9 cellular contexts compared by ENCODE assay signal in the genomic region with DNA sequence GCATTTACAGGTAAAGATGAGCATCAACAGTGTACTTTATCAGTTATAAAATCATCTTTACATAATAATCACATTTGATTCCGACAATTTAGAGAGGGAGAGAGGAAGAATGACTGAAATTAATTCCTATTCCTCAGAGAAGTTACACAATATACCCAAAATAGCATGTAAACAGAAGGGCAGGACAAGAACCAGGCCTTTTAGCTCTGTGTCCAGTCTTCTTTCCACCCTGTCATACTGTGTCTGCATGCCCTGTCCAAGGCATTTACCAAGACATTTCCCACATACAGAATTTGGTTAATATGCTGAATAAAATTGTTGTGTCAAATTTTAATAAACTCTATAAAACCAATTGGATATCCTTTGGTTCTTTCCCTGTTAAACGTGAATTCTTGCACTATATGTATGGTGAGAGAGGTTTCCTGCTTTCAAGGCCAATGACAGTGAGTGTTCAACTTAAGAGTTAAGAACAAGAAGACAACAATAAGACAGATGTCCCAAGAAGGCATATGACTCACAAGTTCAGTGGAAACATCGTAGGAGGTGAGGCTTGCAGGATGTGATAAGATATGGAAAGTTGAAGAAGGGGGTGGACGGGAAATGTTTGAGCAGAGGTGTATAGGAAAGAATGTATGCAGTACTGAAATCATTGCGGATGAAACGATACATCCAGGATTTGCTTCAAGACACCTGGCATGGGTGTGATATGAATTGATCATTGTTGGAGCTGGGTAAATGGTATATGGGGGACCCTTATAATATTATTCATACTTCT. TPM values are rescaled to one million over a fixed set of nuclear protein-coding genes. Genes with fewer than 3 reads are reported as not detected.
A peak's percentile ranks its signal among the peaks of the same experiment; 100 is the strongest.
DNase-seq lines count a peak whose midpoint lies in the region; ATAC-seq lines count a peak whose summit lies in the region.
"Had no signal": no experiment of that assay in that cellular context is flagged by ENCODE, and none has a peak within 500 bp of the region (broad histone marks: within the 10 kb centered on the region; RNA-seq: fewer than 3 reads in every experiment).

No MANE protein-coding gene starts in this region.

- H3K27me3 Mint-ChIP-seq in activated naive CD4-positive, alpha-beta T cell treated with anti-CD3 and anti-CD28 coated beads, Interleukin-2, amount 10 ng/mL, durations not matched to agents 7 days and 5 days, result no peaks in the 10 kb centered on the region
- H3K27me3 Mint-ChIP-seq in activated T-cell treated with anti-CD3 and anti-CD28 coated beads, Interleukin-2, amount 50 U/mL, for 72 hours (ENCODE audit: low read depth), result no peaks in the 10 kb centered on the region

- peak overlapping the region; percentile 58 for H3K27ac ChIP-seq in subcutaneous abdominal adipose tissue (ENCODE audit: low read depth, low read length)

- H3K4me3 ChIP-seq in subcutaneous abdominal adipose tissue (ENCODE audit: low read depth in 1 of 5, low read length in 5 of 5), result no peak overlapping the region

- H3K9ac ChIP-seq in subcutaneous abdominal adipose tissue (ENCODE audit: low read length in 5 of 5), result no peak overlapping the region

- H3K9me3 Mint-ChIP-seq in activated naive CD4-positive, alpha-beta T cell treated with anti-CD3 and anti-CD28 coated beads, Interleukin-2, amount 10 ng/mL, durations not matched to agents 7 days and 5 days, result peaks cover 2% of the 10 kb centered on the region
- H3K9me3 Mint-ChIP-seq in activated T-cell treated with anti-CD3 and anti-CD28 coated beads, Interleukin-2, amount 50 U/mL, for 72 hours, result no peaks in the 10 kb centered on the region

- CTCF ChIA-PET in activated naive CD4-positive, alpha-beta T cell treated with anti-CD3 and anti-CD28 coated beads, Interleukin-2, amount 10 ng/mL, durations not matched to agents 7 days and 5 days (lab: Charles Lee), result interaction anchor here (0.6 kb wide), 1 partner anchor 16 kb away, joined by 3 read pairs; no protein-coding TSS in a partner anchor

- H3K27ac Mint-ChIP-seq in activated naive CD4-positive, alpha-beta T cell treated with anti-CD3 and anti-CD28 coated beads, Interleukin-2, amount 10 ng/mL, durations not matched to agents 7 days and 5 days, result no peak overlapping the region
- peak overlapping the region; percentile 79 for H3K27ac Mint-ChIP-seq in activated T-cell treated with anti-CD3 and anti-CD28 coated beads, Interleukin-2, amount 50 U/mL, for 72 hours

- H3K36me3 ChIP-seq in subcutaneous abdominal adipose tissue (ENCODE audit: control insufficient read depth in 5 of 5, insufficient read depth in 5 of 5, low read length in 5 of 5), result peaks cover 0 to 3% (median 0%) of the 10 kb centered on the region in 5 donors

- ATAC-seq in activated T-cell treated with anti-CD3 and anti-CD28 coated beads, Interleukin-2, amount 50 U/mL, for 72 hours (replicated peaks in 1 of 2), result peak; percentile 77 to 80
- ATAC-seq in HG03439 (IDR thresholded peaks at IDR 0.05; ENCODE audit: unreplicated experiment) (no peak), GM21367 (IDR thresholded peaks at IDR 0.05; ENCODE audit: unreplicated experiment) (no peak)

- H3K27me3 ChIP-seq in subcutaneous abdominal adipose tissue (ENCODE audit: control insufficient read depth in 5 of 5, insufficient read depth in 4 of 5, low read length in 5 of 5), result no peaks in the 10 kb centered on the region

- peaks cover 31% of the 10 kb centered on the region for H3K36me3 Mint-ChIP-seq in activated naive CD4-positive, alpha-beta T cell treated with anti-CD3 and anti-CD28 coated beads, Interleukin-2, amount 10 ng/mL, durations not matched to agents 7 days and 5 days
- peaks cover 6 to 15% of the 10 kb centered on the region in 2 donors for H3K36me3 Mint-ChIP-seq in activated T-cell treated with anti-CD3 and anti-CD28 coated beads, Interleukin-2, amount 50 U/mL, for 72 hours (ENCODE audit: insufficient read depth in 2 of 2)

- no peaks in the 10 kb centered on the region for H3K9me3 ChIP-seq in subcutaneous abdominal adipose tissue (ENCODE audit: control insufficient read depth in 5 of 5, low read length in 5 of 5)

- peak; percentile 50 for DNase-seq in activated naive CD4-positive, alpha-beta T cell treated with Interleukin-2 at 50 U/mL for 16 hours
- no peak for DNase-seq in activated naive CD4-positive, alpha-beta T cell treated with anti-CD3 and anti-CD28 coated beads, Interleukin-2, amount 10 ng/mL, durations not matched to agents 7 days and 5 days
- peak; percentile 66 to 71 for DNase-seq in activated T-cell treated with anti-CD3 and anti-CD28 coated beads, Interleukin-2, amount 50 U/mL, for 72 hours
- peak; percentile 86 for DNase-seq in iris pigment epithelial cell (ENCODE audit: low read depth)
- DNase-seq in NCI-H748 treated with DMSO at 0.1 percent for 48 hours (lab: John Stamatoyannopoulos, UW), result no peak
- DNase-seq: NCI-H2029 had no signal

- peaks cover 1 to 52% (median 33%) of the 10 kb centered on the region in 5 donors for H3K4me1 ChIP-seq in subcutaneous abdominal adipose tissue (ENCODE audit: control insufficient read depth in 5 of 5, insufficient read depth in 5 of 5, low read length in 5 of 5)

- peaks cover 30% of the 10 kb centered on the region for H3K4me1 Mint-ChIP-seq in activated naive CD4-positive, alpha-beta T cell treated with anti-CD3 and anti-CD28 coated beads, Interleukin-2, amount 10 ng/mL, durations not matched to agents 7 days and 5 days
- H3K4me1 Mint-ChIP-seq in activated T-cell treated with anti-CD3 and anti-CD28 coated beads, Interleukin-2, amount 50 U/mL, for 72 hours (ENCODE audit: low read depth), result peaks cover 91% of the 10 kb centered on the region

- no peak overlapping the region for H3K4me3 Mint-ChIP-seq in activated naive CD4-positive, alpha-beta T cell treated with anti-CD3 and anti-CD28 coated beads, Interleukin-2, amount 10 ng/mL, durations not matched to agents 7 days and 5 days
- peak overlapping the region; percentile 29 to 46 for H3K4me3 Mint-ChIP-seq in activated T-cell treated with anti-CD3 and anti-CD28 coated beads, Interleukin-2, amount 50 U/mL, for 72 hours

RNA-seq across cellular contexts. Expression of a gene that starts 20.8 kb away (rescaled TPM):
- 10 to 100 TPM; 33.8 to 38.9 TPM for total RNA-seq in activated T-cell treated with anti-CD3 and anti-CD28 coated beads, Interleukin-2, amount 50 U/mL, for 72 hours

Comparison
In these comparisons a context has a peak if more than half of its experiments do, and no peak if none do; other contexts are left out.
1. DNase-seq: peak in activated naive CD4-positive, alpha-beta T cell treated with Interleukin-2 at 50 U/mL for 16 hours (single experiment), activated T-cell treated with anti-CD3 and anti-CD28 coated beads, Interleukin-2, amount 50 U/mL, for 72 hours (2 of 2) and iris pigment epithelial cell (single experiment); none in activated naive CD4-positive, alpha-beta T cell treated with anti-CD3 and anti-CD28 coated beads, Interleukin-2, amount 10 ng/mL, durations not matched to agents 7 days and 5 days (single experiment) and NCI-H748 treated with DMSO at 0.1 percent for 48 hours (single experiment).
2. ATAC-seq: peak in activated T-cell treated with anti-CD3 and anti-CD28 coated beads, Interleukin-2, amount 50 U/mL, for 72 hours (2 of 2); none in HG03439 (single experiment) and GM21367 (single experiment).